8 cellular contexts compared by ENCODE assay signal in genomic region chr6:80004199-80005072, GRCh38. TPM values are rescaled to one million over a fixed set of nuclear protein-coding genes. Genes with fewer than 3 reads are reported as not detected.
DNase-seq lines count a peak whose midpoint lies in the region; ATAC-seq lines count a peak whose summit lies in the region.

TTK (plus strand) TSS chr6:80004649; CDS start chr6:80005844, 1,195 bp downstream.

- no peaks in the 10 kb centered on the region for H3K9me3 Mint-ChIP-seq in activated CD4-positive, alpha-beta T cell treated with anti-CD3 and anti-CD28 coated beads for 36 hours (ENCODE audit: low read depth)

- peak within 1 kb of the TSS; percentile 95 for H3K27ac Mint-ChIP-seq in activated CD4-positive, alpha-beta T cell treated with anti-CD3 and anti-CD28 coated beads for 36 hours

- ATAC-seq in HG03442 (IDR thresholded peaks at IDR 0.05; ENCODE audit: unreplicated experiment) = peak; percentile 100
- ATAC-seq in activated CD4-positive, alpha-beta T cell treated with anti-CD3 and anti-CD28 coated beads for 36 hours = peak; percentile 99

- peak within 1 kb of the TSS; percentile 73 for H3K27ac ChIP-seq in cingulate gyrus (ENCODE audit: low read depth, low read length)

- H3K36me3 Mint-ChIP-seq in activated CD4-positive, alpha-beta T cell treated with anti-CD3 and anti-CD28 coated beads for 36 hours (ENCODE audit: low read depth) = peaks cover 25% of the 10 kb centered on the region

- DNase-seq in AML-193 (lab: John Stamatoyannopoulos, UW) (peak; percentile 98), GM19238 (ENCODE audit: insufficient read length, low spot score) (peak; percentile 69), NCI-H524 (lab: John Stamatoyannopoulos, UW) (peak; percentile 92 to 95), kidney glomerular epithelial cell (lab: John Stamatoyannopoulos, UW) (peak; percentile 95)
- peak; percentile 94 for DNase-seq in activated CD4-positive, alpha-beta T cell treated with anti-CD3 and anti-CD28 coated beads for 36 hours
- peak; percentile 76 to 78 for DNase-seq in stimulated activated CD4-positive, alpha-beta T cell treated with anti-CD3 and anti-CD28 coated beads, Interleukin-1b, Interleukin-23, amount 100 ng/mL, for 1 hour (ENCODE audit: low read depth in 2 of 2)

- H3K27me3 Mint-ChIP-seq in activated CD4-positive, alpha-beta T cell treated with anti-CD3 and anti-CD28 coated beads for 36 hours = no peaks in the 10 kb centered on the region

- peaks cover 13% of the 10 kb centered on the region for H3K4me1 Mint-ChIP-seq in activated CD4-positive, alpha-beta T cell treated with anti-CD3 and anti-CD28 coated beads for 36 hours

- POLR2A ChIA-PET in activated CD4-positive, alpha-beta T cell treated with anti-CD3 and anti-CD28 coated beads for 36 hours (lab: Charles Lee) = interaction anchor here (0.6 to 2.1 kb wide), 6 partner anchors 11 to 1749 kb away, joined by 3 to 11 read pairs (median 4); partner anchors contain the start of gene BCKDHB

- CTCF ChIA-PET in activated CD4-positive, alpha-beta T cell treated with anti-CD3 and anti-CD28 coated beads for 36 hours (lab: Charles Lee) = interaction anchor here (1.3 to 3.2 kb wide), 3 partner anchors 55 to 89 kb away, joined by 4 to 18 read pairs (median 4); partner anchors contain the start of gene ELOVL4

- intact Hi-C loops in activated CD4-positive, alpha-beta T cell treated with anti-CD3 and anti-CD28 coated beads for 36 hours (cut with DNase I, micrococcal nuclease) = loop anchor here (1.0 to 10.0 kb wide), 10 partner anchors 57 to 1748 kb away; partner anchors contain the start of genes BCKDHB (in 2 of the 2), ELOVL4 (in 2 of the 2), LCA5 (in 2 of the 2) and HMGN3 (in 1 of the 2)

- peak within 1 kb of the TSS; percentile 87 for H3K4me3 Mint-ChIP-seq in activated CD4-positive, alpha-beta T cell treated with anti-CD3 and anti-CD28 coated beads for 36 hours

RNA-seq across cellular contexts. Expression of gene TTK, which starts in this region (rescaled TPM):
- 10 to 100 TPM; 39.1 to 47.2 TPM for total RNA-seq in activated CD4-positive, alpha-beta T cell treated with anti-CD3 and anti-CD28 coated beads for 36 hours

Comparison
In these comparisons a context has a peak if more than half of its experiments do, and no peak if none do; other contexts are left out.
1. Peak in every context shown above with its lines: DNase-seq, ATAC-seq and H3K27ac ChIP-seq.